ENCODE assay signal across 21 cellular contexts in the genomic region with DNA sequence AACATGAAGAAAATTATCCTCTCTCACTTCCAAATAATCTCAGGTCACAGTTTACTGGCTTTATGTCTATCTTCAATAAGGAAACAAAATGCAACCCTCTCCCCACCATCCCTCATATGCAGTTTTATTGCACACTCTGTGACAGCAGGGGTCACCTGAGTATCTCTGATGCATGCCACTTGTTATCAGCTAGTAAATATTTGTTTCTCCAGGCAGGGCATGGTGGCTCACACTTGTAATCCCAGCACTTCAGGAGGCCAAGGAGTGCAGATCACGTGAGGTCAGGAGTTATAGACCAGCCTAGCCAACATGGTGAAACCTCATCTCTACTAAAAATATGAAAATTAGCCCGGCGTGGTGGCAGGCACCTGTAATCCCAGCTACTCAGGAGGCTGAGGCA.
"Had no signal": no experiment of that assay in that cellular context is flagged by ENCODE, and none has a peak within 500 bp of the region (broad histone marks: within the 10 kb centered on the region; RNA-seq: fewer than 3 reads in every experiment).

No MANE protein-coding gene starts in this region.

- H3K4me3 Mint-ChIP-seq: activated CD4-positive, alpha-beta T cell treated with anti-CD3 and anti-CD28 coated beads, Interleukin-2, amount 10 ng/mL, durations not matched to agents 7 days and 5 days; activated naive CD4-positive, alpha-beta T cell treated with anti-CD3 and anti-CD28 coated beads for 36 hours; activated T-cell treated with anti-CD3 and anti-CD28 coated beads, Interleukin-2, amount 50 U/mL, for 4 hours; naive B cell; neural crest cell; stimulated activated effector memory CD8-positive, alpha-beta T cell treated with anti-CD3 and anti-CD28 coated beads, Interleukin-12 subunit alpha, Interleukin-12 subunit beta, amount 100 ng/mL, for 72 hours had no signal

- H3K9me3 ChIP-seq: mucosa of descending colon, stomach, upper lobe of left lung had no signal

- H3K4me3 ChIP-seq: mucosa of descending colon, stomach, upper lobe of left lung had no signal

- H3K27me3 ChIP-seq: brain microvascular endothelial cell, stomach, upper lobe of left lung had no signal

- H3K36me3 Mint-ChIP-seq: stimulated activated effector memory CD8-positive, alpha-beta T cell treated with anti-CD3 and anti-CD28 coated beads, Interleukin-12 subunit alpha, Interleukin-12 subunit beta, amount 100 ng/mL, for 72 hours had no signal

- H3K4me1 Mint-ChIP-seq: activated CD4-positive, alpha-beta T cell treated with anti-CD3 and anti-CD28 coated beads, Interleukin-2, amount 10 ng/mL, durations not matched to agents 7 days and 5 days; naive B cell; neural crest cell; stimulated activated effector memory CD8-positive, alpha-beta T cell treated with anti-CD3 and anti-CD28 coated beads, Interleukin-12 subunit alpha, Interleukin-12 subunit beta, amount 100 ng/mL, for 72 hours had no signal

- H3K9me3 Mint-ChIP-seq: activated CD4-positive, alpha-beta T cell treated with anti-CD3 and anti-CD28 coated beads, Interleukin-2, amount 10 ng/mL, durations not matched to agents 7 days and 5 days; activated naive CD4-positive, alpha-beta T cell treated with anti-CD3 and anti-CD28 coated beads for 36 hours; neural crest cell; stimulated activated effector memory CD8-positive, alpha-beta T cell treated with anti-CD3 and anti-CD28 coated beads, Interleukin-12 subunit alpha, Interleukin-12 subunit beta, amount 100 ng/mL, for 72 hours had no signal

- H3K27me3 Mint-ChIP-seq: activated CD4-positive, alpha-beta T cell treated with anti-CD3 and anti-CD28 coated beads, Interleukin-2, amount 10 ng/mL, durations not matched to agents 7 days and 5 days had no signal

- DNase-seq: activated CD4-positive, alpha-beta T cell treated with anti-CD3 and anti-CD28 coated beads, Interleukin-2, amount 10 ng/mL, durations not matched to agents 7 days and 5 days; activated CD8-positive, alpha-beta memory T cell treated with anti-CD3 and anti-CD28 coated beads, Interleukin-2, amount 50 U/mL, for 4 hours; activated naive CD4-positive, alpha-beta T cell treated with anti-CD3 and anti-CD28 coated beads for 36 hours; activated T-cell treated with anti-CD3 and anti-CD28 coated beads, Interleukin-2, amount 50 U/mL, for 4 hours; anterior cingulate cortex; brain microvascular endothelial cell; central memory CD4-positive, alpha-beta T cell; foreskin melanocyte; glutamatergic neuron; hypothalamus; left colon; mucosa of descending colon; naive B cell; small intestine; stimulated activated CD4-positive, alpha-beta T cell treated with anti-CD3 and anti-CD28 coated beads, Interleukin-4, amount 100 ng/mL, for 1 hour; stomach; T-helper 9 cell; upper lobe of left lung had no signal

- H3K27ac ChIP-seq: brain microvascular endothelial cell, stomach, upper lobe of left lung had no signal

- H3K27ac Mint-ChIP-seq: activated CD4-positive, alpha-beta T cell treated with anti-CD3 and anti-CD28 coated beads, Interleukin-2, amount 10 ng/mL, durations not matched to agents 7 days and 5 days; activated naive CD4-positive, alpha-beta T cell treated with anti-CD3 and anti-CD28 coated beads for 36 hours; stimulated activated effector memory CD8-positive, alpha-beta T cell treated with anti-CD3 and anti-CD28 coated beads, Interleukin-12 subunit alpha, Interleukin-12 subunit beta, amount 100 ng/mL, for 72 hours had no signal

- H3K4me1 ChIP-seq: stomach had no signal

- H3K36me3 ChIP-seq: brain microvascular endothelial cell, stomach, upper lobe of left lung had no signal

- ATAC-seq: activated CD4-positive, CD25-positive, alpha-beta regulatory T cell treated with anti-CD3 and anti-CD28 coated beads, Interleukin-2, amount 50 U/mL, for 24 hours; activated T-cell treated with anti-CD3 and anti-CD28 coated beads, Interleukin-2, amount 50 U/mL, for 4 hours; left colon; mucosa of descending colon; stimulated activated effector memory CD8-positive, alpha-beta T cell treated with anti-CD3 and anti-CD28 coated beads, Interleukin-12 subunit alpha, Interleukin-12 subunit beta, amount 100 ng/mL, for 72 hours had no signal
